8 cellular contexts compared by ENCODE assay signal in genomic region chr19:47745010-47745901, GRCh38. TPM values are rescaled to one million over a fixed set of nuclear protein-coding genes. Genes with fewer than 3 reads are reported as not detected.
DNase-seq lines count a peak whose midpoint lies in the region; ATAC-seq, FAIRE-seq and TF ChIP-seq lines count a peak whose summit lies in the region.

TSS of gene NOP53 (plus strand) at chr19:47745546. CDS start at chr19:47745560, 14 bp downstream.

- intact Hi-C loops in Right ventricle myocardium inferior (cut with DNase I) (loop anchor here (5.0 kb wide), 1 partner anchor 37 kb away; no protein-coding TSS in a partner anchor), pancreas (cut with DNase I) (no loop called here), thyroid gland (cut with DNase I) (loop anchor here (5.0 kb wide), 1 partner anchor 33 kb away; the partner anchor contains the start of gene EHD2)

- TF ChIP-seq CTCF in GM10266 (IDR thresholded peaks at IDR 0.05; ENCODE audit: control insufficient read depth, insufficient read depth, low read depth, missing control alignments) (no peak), pancreas (IDR thresholded peaks at IDR 0.05) (no peak), thyroid gland (IDR thresholded peaks at IDR 0.05) (peak in 2 of 6 experiments; percentile 14 to 31)

- H3K27me3 ChIP-seq in pancreas = no peaks in the 10 kb centered on the region
- no peaks in the 10 kb centered on the region for H3K27me3 ChIP-seq in thyroid gland

- 4% methylated on average over 53 of the region's 53 CpGs for WGBS in pancreas, 2 donors
- WGBS in thyroid gland, 2 donors = 8 to 14% methylated on average over 24 to 40 of the region's 53 CpGs

- H3K27ac ChIP-seq in pancreas = peak within 1 kb of the TSS; percentile 90 to 98 (median 93)
- peak within 1 kb of the TSS; percentile 91 to 99 (median 98) for H3K27ac ChIP-seq in thyroid gland

- H3K4me1 ChIP-seq in pancreas = peaks cover 12 to 24% (median 24%) of the 10 kb centered on the region in 3 donors
- peaks cover 21 to 34% of the 10 kb centered on the region in 2 donors for H3K4me1 ChIP-seq in thyroid gland

- DNase-seq in GM10266 (ENCODE audit: extremely low spot score) = peak; percentile 97
- peak; percentile 97 for DNase-seq in NCI-H1436 (lab: John Stamatoyannopoulos, UW)
- DNase-seq in SW480 (ENCODE audit: low spot score) = peak; percentile 98
- peak; percentile 89 for DNase-seq in activated naive CD8-positive, alpha-beta T cell treated with anti-CD3 and anti-CD28 coated beads, Interleukin-2, amount 50 U/mL, for 16 hours (ENCODE audit: low read depth, low spot score)
- DNase-seq in Right ventricle myocardium inferior (ENCODE audit: missing footprints) = peak; percentile 98
- DNase-seq in pancreas = peak; percentile 95 to 99 (median 98)
- peak; percentile 96 to 97 for DNase-seq in thyroid gland

- ATAC-seq in HG02759 (IDR thresholded peaks at IDR 0.05; ENCODE audit: unreplicated experiment) (peak; percentile 78), Right ventricle myocardium inferior (peak; percentile 62), pancreas (peak; percentile 62 to 79 (median 68))

- peak; percentile 26 for FAIRE-seq in pancreas (lab: Jason Lieb, UNC)

- H3K4me3 ChIP-seq in pancreas (peak within 1 kb of the TSS; percentile 61 to 78 (median 72)), thyroid gland (replicated peaks in 1 of 3) (peak within 1 kb of the TSS; percentile 49 to 93 (median 71))

- H3K36me3 ChIP-seq in pancreas (peaks cover 0 to 35% (median 9%) of the 10 kb centered on the region in 3 donors), thyroid gland (peaks cover 19 to 39% of the 10 kb centered on the region in 2 donors)

- no peaks in the 10 kb centered on the region for H3K9me3 ChIP-seq in pancreas
- no peaks in the 10 kb centered on the region for H3K9me3 ChIP-seq in thyroid gland

- peak in 1 of 2 donors; percentile 80 for TF ChIP-seq POLR2A in thyroid gland (IDR thresholded peaks at IDR 0.05)

RNA-seq across cellular contexts. Expression of gene NOP53, which starts in this region (rescaled TPM):
- total RNA-seq in Right ventricle myocardium inferior (172 TPM), pancreas (100 to 1,000 TPM; 297 to 510 (median 392) TPM), thyroid gland (100 to 1,000 TPM; 278 to 531 (median 461) TPM)
- polyA plus RNA-seq in pancreas = 100 to 1,000 TPM; 304 to 576 TPM

Comparison
In these comparisons a context has a peak if more than half of its experiments do, and no peak if none do; other contexts are left out.
1. Peak in every context shown above with its lines: DNase-seq, ATAC-seq, H3K4me3 ChIP-seq and H3K27ac ChIP-seq.
2. intact Hi-C loops: an anchor here in Right ventricle myocardium inferior (5.0 kb wide) and thyroid gland (5.0 kb wide); none called in pancreas.